ENCODE assay signal across 8 cellular contexts in genomic region chr4:7769936-7770674, GRCh38.
A peak's percentile ranks its signal among the peaks of the same experiment; 100 is the strongest.
DNase-seq lines count a peak whose midpoint lies in the region; ATAC-seq and TF ChIP-seq lines count a peak whose summit lies in the region.

No MANE protein-coding gene starts in this region.

- no peak overlapping the region for H3K9ac ChIP-seq in smooth muscle cell (ENCODE audit: low read depth)

- ATAC-seq in GM21423 (IDR thresholded peaks at IDR 0.05; ENCODE audit: unreplicated experiment) (no peak), GM18511 (IDR thresholded peaks at IDR 0.05; ENCODE audit: unreplicated experiment) (no peak)

- no peaks in the 10 kb centered on the region for H3K27me3 ChIP-seq in smooth muscle cell (ENCODE audit: low read depth)

- no peak overlapping the region for H2AFZ ChIP-seq in smooth muscle cell (ENCODE audit: low read depth)

- DNase-seq in SIG-M5 treated with dmso at 0.1 percent for 504 hours (lab: John Stamatoyannopoulos, UW; ENCODE audit: unreplicated experiment) (peak; percentile 13), SIG-M5 (lab: John Stamatoyannopoulos, UW) (no peak), OCI-M1 (lab: John Stamatoyannopoulos, UW) (peak; percentile 1), epithelial cell of esophagus (ENCODE audit: low read depth) (peak; percentile 17), smooth muscle cell (lab: John Stamatoyannopoulos, UW; ENCODE audit: unreplicated experiment) (no peak), superior temporal gyrus (ENCODE audit: extremely low spot score) (no peak)

- H3K9me3 ChIP-seq in smooth muscle cell (replicated peaks; ENCODE audit: low read depth) = no peaks in the 10 kb centered on the region

- H3K4me1 ChIP-seq in smooth muscle cell (ENCODE audit: low read depth) = no peaks in the 10 kb centered on the region

- H3K36me3 ChIP-seq in smooth muscle cell (ENCODE audit: low read depth) = no peaks in the 10 kb centered on the region

- no peak overlapping the region for H3K4me3 ChIP-seq in epithelial cell of esophagus (ENCODE audit: low read length)
- H3K4me3 ChIP-seq in smooth muscle cell = no peak overlapping the region

- H3F3A ChIP-seq in smooth muscle cell (ENCODE audit: low read depth) = no peaks in the 10 kb centered on the region

- no peaks in the 10 kb centered on the region for H3K79me2 ChIP-seq in smooth muscle cell (ENCODE audit: low read depth)

- peaks cover 93% of the 10 kb centered on the region for H4K20me1 ChIP-seq in smooth muscle cell (ENCODE audit: low read depth)

- no peak overlapping the region for H3K4me2 ChIP-seq in smooth muscle cell

- 97% methylated on average over 16 of the region's 16 CpGs for WGBS in smooth muscle cell (ENCODE audit: low lambda C conversion rate)

- H3K27ac ChIP-seq in smooth muscle cell (ENCODE audit: low read depth) = no peak overlapping the region

- peak; percentile 57 for TF ChIP-seq CTCF in epithelial cell of esophagus (IDR thresholded peaks at IDR 0.05; ENCODE audit: insufficient read depth, low read depth, low read length, missing control alignments)
- peak; percentile 55 for TF ChIP-seq CTCF in smooth muscle cell (IDR thresholded peaks at IDR 0.05; ENCODE audit: borderline replicate concordance, insufficient read depth, poor library complexity, severe bottlenecking)

Comparison
In these comparisons a context has a peak if more than half of its experiments do, and no peak if none do; other contexts are left out.
1. DNase-seq: peak in SIG-M5 treated with dmso at 0.1 percent for 504 hours (single experiment), OCI-M1 (single experiment) and epithelial cell of esophagus (single experiment); none in SIG-M5 (single experiment), smooth muscle cell (single experiment) and superior temporal gyrus (single experiment).